ENCODE assay signal across 16 cellular contexts in genomic region chr6:112841553-112842337, GRCh38.
DNase-seq lines count a peak whose midpoint lies in the region; ATAC-seq and TF ChIP-seq lines count a peak whose summit lies in the region.
"Had no signal": no experiment of that assay in that cellular context is flagged by ENCODE, and none has a peak within 500 bp of the region (broad histone marks: within the 10 kb centered on the region; RNA-seq: fewer than 3 reads in every experiment).

No MANE protein-coding gene starts in this region.

- TF ChIP-seq CTCF in GM06990 (IDR thresholded peaks at IDR 0.05; ENCODE audit: insufficient read depth, low read length, poor library complexity, severe bottlenecking) (no peak), OCI-LY7 (conservative IDR thresholded peaks at IDR 0.05; ENCODE audit: low read length) (no peak)

- no peaks in the 10 kb centered on the region for H3K79me2 ChIP-seq in OCI-LY7 (ENCODE audit: insufficient read depth, low read depth, low read length)

- ATAC-seq in GM19351 (IDR thresholded peaks at IDR 0.05; ENCODE audit: unreplicated experiment) (peak; percentile 82), HG02885 (IDR thresholded peaks at IDR 0.05; ENCODE audit: poor library complexity, unreplicated experiment) (peak; percentile 88), GM19452 (IDR thresholded peaks at IDR 0.05; ENCODE audit: unreplicated experiment) (no peak)
- ATAC-seq: A549 had no signal

- intact Hi-C loops in OCI-LY7 (cut with micrococcal nuclease; ENCODE audit: unreplicated experiment) = no loop called here

- no TSS peak for BruUV-seq in OCI-LY7 (replicated peaks; lab: Mats Ljungman, UMichigan)

- H3K27me3 ChIP-seq in GM06990 (replicated peaks; ENCODE audit: control insufficient read depth, insufficient read depth, low read length) = no peaks in the 10 kb centered on the region

- H3K27ac ChIP-seq in OCI-LY7 (ENCODE audit: low read depth, low read length, poor library complexity, severe bottlenecking) = no peak overlapping the region
- H3K27ac ChIP-seq: A549 had no signal

- CTCF ChIA-PET in OCI-LY7 (lab: Charles Lee; ENCODE audit: unreplicated experiment) = no interaction called here

- H3K4me2 ChIP-seq in OCI-LY7 (ENCODE audit: low read length) = peak overlapping the region; percentile 36; the same call in 1 of the 2 replicates
- H3K4me2 ChIP-seq: A549 had no signal

- no peak overlapping the region for H2AFZ ChIP-seq in OCI-LY7 (ENCODE audit: low read length)

- no peaks in the 10 kb centered on the region for H3K9me2 ChIP-seq in OCI-LY7 (ENCODE audit: insufficient read depth, low read length)

- DNase-seq in GM06990 (ENCODE audit: extremely low read depth, insufficient read length) (peak; percentile 43), OCI-LY7 (ENCODE audit: low spot score) (no peak), LoVo (ENCODE audit: low spot score) (no peak), NCI-H1092 (lab: John Stamatoyannopoulos, UW) (no peak), islet precursor cell (no peak)
- DNase-seq: activated CD4-positive, alpha-beta T cell treated with anti-CD3 and anti-CD28 coated beads, Interleukin-2, amount 50 U/mL, for 48 hours; GDM1; immature natural killer cell; midbrain; NCI-H1092 treated with DMSO at 0.1 percent for 48 hours; posterior cingulate gyrus; trophoblast cell had no signal

- peaks cover 4% of the 10 kb centered on the region for H3K4me1 ChIP-seq in OCI-LY7 (ENCODE audit: insufficient read depth, low read length, poor library complexity, severe bottlenecking)
- H3K4me1 ChIP-seq: A549 had no signal

- POLR2A ChIA-PET in OCI-LY7 (lab: Charles Lee) = interaction anchor here (0.6 to 1.1 kb wide), 4 partner anchors 11 to 788 kb away, joined by 3 read pairs; no protein-coding TSS in a partner anchor

- no peaks in the 10 kb centered on the region for H3K36me3 ChIP-seq in GM06990 (ENCODE audit: control insufficient read depth, insufficient read depth, low read length)
- H3K36me3 ChIP-seq in OCI-LY7 (ENCODE audit: insufficient read depth, low read length) = no peaks in the 10 kb centered on the region

- H3K9me3 ChIP-seq in OCI-LY7 (ENCODE audit: low read length) = no peaks in the 10 kb centered on the region
- H3K9me3 ChIP-seq: A549 had no signal

- no peaks in the 10 kb centered on the region for H4K20me1 ChIP-seq in OCI-LY7 (ENCODE audit: insufficient read depth, low read length)

- no peak overlapping the region for H3K4me3 ChIP-seq in GM06990 (replicated peaks; ENCODE audit: low read depth, low read length)
- H3K4me3 ChIP-seq in OCI-LY7 (ENCODE audit: low read depth, low read length, poor library complexity, severe bottlenecking) = no peak overlapping the region
- H3K4me3 ChIP-seq: A549 had no signal
